Comparison of ENCODE assay signal across 27 cellular contexts in genomic region chr3:140358696-140359095, GRCh38.
"Had no signal": no experiment of that assay in that cellular context is flagged by ENCODE, and none has a peak within 500 bp of the region (broad histone marks: within the 10 kb centered on the region; RNA-seq: fewer than 3 reads in every experiment).

No MANE protein-coding gene starts in this region.

- FAIRE-seq: small intestine had no signal

- H3K4me1 Mint-ChIP-seq: activated CD4-positive, alpha-beta T cell treated with anti-CD3 and anti-CD28 coated beads for 36 hours; activated naive CD8-positive, alpha-beta T cell treated with anti-CD3 and anti-CD28 coated beads, Interleukin-2, amount 50 U/mL, for 24 hours; nephron; stimulated activated effector memory CD8-positive, alpha-beta T cell treated with anti-CD3 and anti-CD28 coated beads, Interleukin-12 subunit alpha, Interleukin-12 subunit beta, amount 100 ng/mL, for 72 hours; stimulated activated naive CD8-positive, alpha-beta T cell treated with anti-CD3 and anti-CD28 coated beads, Interleukin-15, amount 100 ng/mL, for 72 hours had no signal

- H3K27me3 ChIP-seq: esophagus muscularis mucosa, foreskin keratinocyte, ovary, sigmoid colon, upper lobe of right lung had no signal

- ATAC-seq: activated CD4-positive, alpha-beta T cell treated with anti-CD3 and anti-CD28 coated beads for 36 hours; activated naive CD8-positive, alpha-beta T cell treated with anti-CD3 and anti-CD28 coated beads, Interleukin-2, amount 50 U/mL, for 24 hours; foreskin keratinocyte; heart left ventricle; left ventricle myocardium superior; stimulated activated naive CD8-positive, alpha-beta T cell treated with anti-CD3 and anti-CD28 coated beads, Interleukin-15, amount 100 ng/mL, for 72 hours; upper lobe of right lung had no signal

- H3K36me3 Mint-ChIP-seq: immature natural killer cell; stimulated activated effector memory CD8-positive, alpha-beta T cell treated with anti-CD3 and anti-CD28 coated beads, Interleukin-12 subunit alpha, Interleukin-12 subunit beta, amount 100 ng/mL, for 72 hours had no signal

- DNase-seq: activated CD4-positive, alpha-beta T cell treated with anti-CD3 and anti-CD28 coated beads for 36 hours; activated CD4-positive, alpha-beta T cell treated with anti-CD3 and anti-CD28 coated beads, Interleukin-2, amount 50 U/mL, for 4 hours; activated CD4-positive, CD25-positive, alpha-beta regulatory T cell; activated naive CD4-positive, alpha-beta T cell treated with anti-CD3 and anti-CD28 coated beads, Interleukin-2, amount 50 U/mL, for 16 hours; activated naive CD8-positive, alpha-beta T cell treated with anti-CD3 and anti-CD28 coated beads, Interleukin-2, amount 50 U/mL, for 24 hours; activated T-cell treated with anti-CD3 and anti-CD28 coated beads for 4 hours; activated T-cell treated with anti-CD3 and anti-CD28 coated beads, Interleukin-2, amount 50 U/mL, for 72 hours; amygdala; central memory CD4-positive, alpha-beta T cell; foreskin keratinocyte; heart left ventricle; hypothalamus; immature natural killer cell; left ventricle myocardium superior; mammary epithelial cell; ovary; retina; sigmoid colon; small intestine; stimulated activated CD4-positive, alpha-beta T cell treated with anti-CD3 and anti-CD28 coated beads, Interleukin-4, amount 100 ng/mL, for 24 hours; stimulated activated naive CD8-positive, alpha-beta T cell treated with anti-CD3 and anti-CD28 coated beads, Interleukin-15, amount 100 ng/mL, for 72 hours; substantia nigra; upper lobe of right lung had no signal

- H3K4me3 ChIP-seq: esophagus muscularis mucosa, heart left ventricle, ovary, sigmoid colon, upper lobe of right lung had no signal

- H3K27ac Mint-ChIP-seq: activated CD4-positive, alpha-beta T cell treated with anti-CD3 and anti-CD28 coated beads for 36 hours; activated naive CD8-positive, alpha-beta T cell treated with anti-CD3 and anti-CD28 coated beads, Interleukin-2, amount 50 U/mL, for 24 hours; activated T-cell treated with anti-CD3 and anti-CD28 coated beads, Interleukin-2, amount 50 U/mL, for 72 hours; immature natural killer cell; nephron; progenitor cell of endocrine pancreas; stimulated activated effector memory CD8-positive, alpha-beta T cell treated with anti-CD3 and anti-CD28 coated beads, Interleukin-12 subunit alpha, Interleukin-12 subunit beta, amount 100 ng/mL, for 72 hours; stimulated activated naive CD8-positive, alpha-beta T cell treated with anti-CD3 and anti-CD28 coated beads, Interleukin-15, amount 100 ng/mL, for 72 hours had no signal

- H3K4me3 Mint-ChIP-seq: activated CD4-positive, alpha-beta T cell treated with anti-CD3 and anti-CD28 coated beads for 36 hours; activated naive CD8-positive, alpha-beta T cell treated with anti-CD3 and anti-CD28 coated beads, Interleukin-2, amount 50 U/mL, for 24 hours; activated T-cell treated with anti-CD3 and anti-CD28 coated beads, Interleukin-2, amount 50 U/mL, for 72 hours; immature natural killer cell; nephron; stimulated activated effector memory CD8-positive, alpha-beta T cell treated with anti-CD3 and anti-CD28 coated beads, Interleukin-12 subunit alpha, Interleukin-12 subunit beta, amount 100 ng/mL, for 72 hours; stimulated activated naive CD8-positive, alpha-beta T cell treated with anti-CD3 and anti-CD28 coated beads, Interleukin-15, amount 100 ng/mL, for 72 hours had no signal

- H3K9me3 Mint-ChIP-seq: activated naive CD8-positive, alpha-beta T cell treated with anti-CD3 and anti-CD28 coated beads, Interleukin-2, amount 50 U/mL, for 24 hours; activated T-cell treated with anti-CD3 and anti-CD28 coated beads, Interleukin-2, amount 50 U/mL, for 72 hours; stimulated activated effector memory CD8-positive, alpha-beta T cell treated with anti-CD3 and anti-CD28 coated beads, Interleukin-12 subunit alpha, Interleukin-12 subunit beta, amount 100 ng/mL, for 72 hours; stimulated activated naive CD8-positive, alpha-beta T cell treated with anti-CD3 and anti-CD28 coated beads, Interleukin-15, amount 100 ng/mL, for 72 hours had no signal

- H3K36me3 ChIP-seq: esophagus muscularis mucosa, heart left ventricle, ovary, sigmoid colon, upper lobe of right lung had no signal
